ENCODE assay signal across 23 cellular contexts in the genomic region with DNA sequence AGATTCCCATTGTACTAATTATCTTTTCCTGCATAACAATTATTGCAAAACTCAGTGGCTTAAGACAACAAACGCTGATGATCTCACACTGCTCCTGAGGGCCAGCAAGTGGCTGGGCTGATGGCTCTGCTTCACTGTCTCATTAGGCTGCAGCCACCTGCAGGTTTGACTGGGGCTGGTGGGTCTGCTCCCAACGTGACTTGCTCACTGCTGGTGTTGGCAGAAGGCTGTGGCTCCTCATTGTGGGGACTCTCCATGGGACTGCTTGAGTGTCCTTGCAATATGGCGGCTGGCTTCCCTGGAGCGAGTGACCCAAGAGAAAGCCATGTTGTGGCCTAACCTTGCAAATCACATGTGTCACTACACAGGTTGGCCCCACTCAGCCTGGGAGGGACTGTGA.
DNase-seq lines count a peak whose midpoint lies in the region; ATAC-seq and TF ChIP-seq lines count a peak whose summit lies in the region.
"Had no signal": no experiment of that assay in that cellular context is flagged by ENCODE, and none has a peak within 500 bp of the region (broad histone marks: within the 10 kb centered on the region; RNA-seq: fewer than 3 reads in every experiment).

No MANE protein-coding gene starts in this region.

- peaks cover 24% of the 10 kb centered on the region for H3K9me3 Mint-ChIP-seq in chondrocyte (ENCODE audit: low read depth)

- H3K36me3 Mint-ChIP-seq in chondrocyte (ENCODE audit: low read depth): peaks cover 8% of the 10 kb centered on the region

- H3K27me3 ChIP-seq in heart right ventricle (no peaks in the 10 kb centered on the region), psoas muscle (ENCODE audit: insufficient read depth in 3 of 3, low read length in 2 of 3) (no peaks in the 10 kb centered on the region)
- H3K27me3 ChIP-seq in effector memory CD4-positive, alpha-beta T cell (replicated peaks; ENCODE audit: control insufficient read depth, insufficient read depth, low read length, poor library complexity, severe bottlenecking): no peaks in the 10 kb centered on the region
- H3K27me3 ChIP-seq: BLaER1 had no signal

- H3K9me3 ChIP-seq in heart right ventricle: peaks cover 0 to 20% (median 6%) of the 10 kb centered on the region in 11 donors
- H3K9me3 ChIP-seq in psoas muscle: no peaks in the 10 kb centered on the region
- H3K9me3 ChIP-seq in effector memory CD4-positive, alpha-beta T cell (ENCODE audit: control insufficient read depth, low read length): no peaks in the 10 kb centered on the region

- peaks cover 16% of the 10 kb centered on the region for H3K27me3 Mint-ChIP-seq in chondrocyte (ENCODE audit: low read depth)

- H3K36me3 ChIP-seq in heart right ventricle (no peaks in the 10 kb centered on the region), psoas muscle (ENCODE audit: insufficient read depth in 1 of 2, low read depth in 1 of 2) (no peaks in the 10 kb centered on the region)
- H3K36me3 ChIP-seq in effector memory CD4-positive, alpha-beta T cell (ENCODE audit: control insufficient read depth, insufficient read depth, low read length): no peaks in the 10 kb centered on the region
- H3K36me3 ChIP-seq: BLaER1 had no signal

- DNase-seq in Right ventricle myocardium superior: peak; percentile 37
- no peak for DNase-seq in heart right ventricle
- DNase-seq in chondrocyte (ENCODE audit: low spot score): peak; percentile 77
- peak; percentile 32 for DNase-seq in islet precursor cell
- DNase-seq in psoas muscle: peak; percentile 14 to 58
- no peak for DNase-seq in effector memory CD4-positive, alpha-beta T cell
- DNase-seq in kidney tubule cell (ENCODE audit: low spot score): no peak
- DNase-seq: CD4-positive, alpha-beta memory T cell; DMS153; GDM1; H7; HFFc6; Kasumi-1; MM.1S; NCI-H1092; NCI-H1436 treated with DMSO at 0.1 percent for 48 hours; NCI-H2029; NCI-H345; NCI-H524 treated with DMSO at 0.1 percent for 48 hours had no signal

- 77 to 84% methylated on average over 4 of the region's 4 CpGs for WGBS in heart right ventricle, 2 donors
- 81 to 87% (median 85%) methylated on average over 4 of the region's 4 CpGs for WGBS in psoas muscle, 3 donors

- H3K4me1 Mint-ChIP-seq in chondrocyte (ENCODE audit: low read depth): no peaks in the 10 kb centered on the region
- H3K4me1 Mint-ChIP-seq: CD4-positive, alpha-beta memory T cell had no signal

- intact Hi-C loops in Right ventricle myocardium superior (cut with DNase I) (no loop called here), heart right ventricle (cut with DNase I) (no loop called here), psoas muscle (cut with DNase I) (loop anchor here in 1 of 2 donors (10.0 kb wide), 1 partner anchor 121 kb away; no protein-coding TSS in a partner anchor)

- no peak overlapping the region for H3K4me3 Mint-ChIP-seq in chondrocyte (ENCODE audit: unreplicated experiment)
- H3K4me3 Mint-ChIP-seq: CD4-positive, alpha-beta memory T cell; HFFc6 had no signal

- H3K4me3 ChIP-seq in heart right ventricle: no peak overlapping the region
- no peak overlapping the region for H3K4me3 ChIP-seq in psoas muscle
- no peak overlapping the region for H3K4me3 ChIP-seq in effector memory CD4-positive, alpha-beta T cell (ENCODE audit: insufficient read depth, low read depth, low read length, poor library complexity, severe bottlenecking)
- H3K4me3 ChIP-seq: A549, BLaER1 had no signal

- H3K4me1 ChIP-seq in heart right ventricle (peaks cover 0 to 28% (median 4%) of the 10 kb centered on the region in 9 donors), psoas muscle (no peaks in the 10 kb centered on the region)
- H3K4me1 ChIP-seq in effector memory CD4-positive, alpha-beta T cell (ENCODE audit: control insufficient read depth, insufficient read depth, low read length, poor library complexity, severe bottlenecking): no peaks in the 10 kb centered on the region
- H3K4me1 ChIP-seq: A549, BLaER1 had no signal

- H3K27ac ChIP-seq in heart right ventricle (no peak overlapping the region), psoas muscle (no peak overlapping the region)
- no peak overlapping the region for H3K27ac ChIP-seq in effector memory CD4-positive, alpha-beta T cell (ENCODE audit: insufficient read depth, low read length, poor library complexity, severe bottlenecking)
- H3K27ac ChIP-seq: A549, BLaER1 had no signal

- H3K27ac Mint-ChIP-seq in chondrocyte (ENCODE audit: unreplicated experiment): no peak overlapping the region
- H3K27ac Mint-ChIP-seq: CD4-positive, alpha-beta memory T cell; HFFc6 had no signal

- ATAC-seq in Right ventricle myocardium superior (ENCODE audit: poor library complexity) (peak; percentile 30), heart right ventricle (no peak), psoas muscle (peak in 1 of 4 donors; percentile 28), GM21786 (IDR thresholded peaks at IDR 0.05; ENCODE audit: unreplicated experiment) (no peak)
- ATAC-seq: A549, Panc1 had no signal

- TF ChIP-seq CTCF in heart right ventricle (IDR thresholded peaks at IDR 0.05): no peak
- no peak for TF ChIP-seq CTCF in chondrocyte (IDR thresholded peaks at IDR 0.05)
- no peak for TF ChIP-seq CTCF in psoas muscle (IDR thresholded peaks at IDR 0.05)

Comparison
In these comparisons a context has a peak if more than half of its experiments do, and no peak if none do; other contexts are left out.
1. DNase-seq: peak in Right ventricle myocardium superior (single experiment), chondrocyte (single experiment), islet precursor cell (single experiment) and psoas muscle (2 of 2); none in heart right ventricle (0 of 2), effector memory CD4-positive, alpha-beta T cell (0 of 3) and kidney tubule cell (single experiment).